11 cellular contexts compared by ENCODE assay signal in genomic region chr2:197909377-197909776, GRCh38.
DNase-seq lines count a peak whose midpoint lies in the region; ATAC-seq, FAIRE-seq and TF ChIP-seq lines count a peak whose summit lies in the region.
"Had no signal": no experiment of that assay in that cellular context is flagged by ENCODE, and none has a peak within 500 bp of the region (broad histone marks: within the 10 kb centered on the region; RNA-seq: fewer than 3 reads in every experiment).

No MANE protein-coding gene starts in this region.

- WGBS in mesodermal cell (ENCODE audit: insufficient coverage in 2 of 2), 2 experiments: 83 to 85% methylated on average over 4 of the region's 4 CpGs
- 45 to 56% methylated on average over 4 of the region's 4 CpGs for WGBS in tibial nerve, 2 donors

- peak; percentile 62 for ATAC-seq in HG03095 (IDR thresholded peaks at IDR 0.05; ENCODE audit: unreplicated experiment)

- TF ChIP-seq POLR2A in tibial nerve (IDR thresholded peaks at IDR 0.05): no peak

- DNase-seq in CD1c-positive myeloid dendritic cell (ENCODE audit: extremely low spot score) (peak; percentile 44), bronchial epithelial cell (ENCODE audit: low read depth) (peak; percentile 36), CD14-positive monocyte (ENCODE audit: low spot score) (no peak), NCI-H748 treated with DMSO at 0.1 percent for 48 hours (lab: John Stamatoyannopoulos, UW) (no peak), tibial nerve (ENCODE audit: low spot score in 2 of 2) (no peak), SHP77 treated with DMSO at 0.1 percent for 48 hours (lab: John Stamatoyannopoulos, UW) (no peak)
- DNase-seq: activated naive CD4-positive, alpha-beta T cell treated with Interleukin-2 at 50 U/mL for 16 hours; DMS53 had no signal

- H3K4me3 ChIP-seq in bronchial epithelial cell (ENCODE audit: low read depth, low read length) (no peak overlapping the region), mesodermal cell (ENCODE audit: extremely low read depth, insufficient read depth, low read length, poor library complexity, severe bottlenecking) (no peak overlapping the region), tibial nerve (no peak overlapping the region)

- H3K36me3 ChIP-seq in bronchial epithelial cell (ENCODE audit: control insufficient read depth, insufficient read depth, low read length): no peaks in the 10 kb centered on the region
- H3K36me3 ChIP-seq in mesodermal cell (ENCODE audit: control insufficient read depth, insufficient read depth, low read length): no peaks in the 10 kb centered on the region
- H3K36me3 ChIP-seq in tibial nerve: no peaks in the 10 kb centered on the region

- H3K27me3 Mint-ChIP-seq in CD14-positive monocyte (ENCODE audit: low read depth in 3 of 3): peaks cover 6 to 20% (median 9%) of the 10 kb centered on the region in 3 donors

- intact Hi-C loops in CD14-positive monocyte (cut with micrococcal nuclease): no loop called here

- TF ChIP-seq EP300 in tibial nerve (IDR thresholded peaks at IDR 0.05): no peak

- H3K27ac ChIP-seq in mesodermal cell (ENCODE audit: low read depth, low read length, severe bottlenecking) (peak overlapping the region; percentile 84), tibial nerve (no peak overlapping the region)
- H3K27ac ChIP-seq: epithelial cell of prostate had no signal

- H3K9me3 Mint-ChIP-seq in CD14-positive monocyte: peaks cover 0 to 8% (median 0%) of the 10 kb centered on the region in 7 donors

- no peaks in the 10 kb centered on the region for H3K4me1 Mint-ChIP-seq in CD14-positive monocyte

- no peak overlapping the region for H3K4me3 Mint-ChIP-seq in CD14-positive monocyte

- H3K9me3 ChIP-seq in mesodermal cell (ENCODE audit: control insufficient read depth, low read length): no peaks in the 10 kb centered on the region
- H3K9me3 ChIP-seq in tibial nerve: no peaks in the 10 kb centered on the region

- no peak for FAIRE-seq in bronchial epithelial cell (lab: Jason Lieb, UNC)

- H3K27me3 ChIP-seq in bronchial epithelial cell (ENCODE audit: control insufficient read depth, insufficient read depth, low read length) (no peaks in the 10 kb centered on the region), tibial nerve (no peaks in the 10 kb centered on the region)

- TF ChIP-seq CTCF in bronchial epithelial cell (IDR thresholded peaks at IDR 0.05; ENCODE audit: insufficient read depth, low read length, severe bottlenecking) (no peak), CD14-positive monocyte (IDR thresholded peaks at IDR 0.05) (no peak), tibial nerve (IDR thresholded peaks at IDR 0.05) (no peak)

- H3K4me1 ChIP-seq in mesodermal cell (ENCODE audit: control insufficient read depth, insufficient read depth, low read length, poor library complexity, severe bottlenecking): peaks cover 19% of the 10 kb centered on the region
- H3K4me1 ChIP-seq in tibial nerve: peaks cover 0 to 9% (median 0%) of the 10 kb centered on the region in 4 donors

- no peaks in the 10 kb centered on the region for H3K36me3 Mint-ChIP-seq in CD14-positive monocyte

- H3K27ac Mint-ChIP-seq in CD14-positive monocyte: no peak overlapping the region

Comparison
In these comparisons a context has a peak if more than half of its experiments do, and no peak if none do; other contexts are left out.
1. DNase-seq: peak in CD1c-positive myeloid dendritic cell (single experiment) and bronchial epithelial cell (single experiment); none in CD14-positive monocyte (single experiment), NCI-H748 treated with DMSO at 0.1 percent for 48 hours (single experiment), tibial nerve (0 of 2) and SHP77 treated with DMSO at 0.1 percent for 48 hours (single experiment).